In genomic region chr10:92573798-92574544, GRCh38 we compare ENCODE assay signal across 8 cellular contexts. TPM values are rescaled to one million over a fixed set of nuclear protein-coding genes. Genes with fewer than 3 reads are reported as not detected.
DNase-seq lines count a peak whose midpoint lies in the region; ATAC-seq lines count a peak whose summit lies in the region.

IDE (minus strand) TSS chr10:92574093; CDS start chr10:92574019, 74 bp downstream.

- peak within 1 kb of the TSS; percentile 69 to 95 (median 90) for H3K4me3 Mint-ChIP-seq in CD8-positive, alpha-beta memory T cell

- H3K27me3 Mint-ChIP-seq in CD8-positive, alpha-beta memory T cell: no peaks in the 10 kb centered on the region

- DNase-seq in CD8-positive, alpha-beta memory T cell: peak; percentile 69 to 87 (median 77)
- peak; percentile 71 for DNase-seq in NOMO-1 treated with DMSO at 0.1 percent for 48 hours (lab: John Stamatoyannopoulos, UW; ENCODE audit: unreplicated experiment)
- DNase-seq in activated CD8-positive, alpha-beta memory T cell treated with anti-CD3 and anti-CD28 coated beads, Interleukin-2, amount 50 U/mL, for 1 hour (ENCODE audit: extremely low read depth): peak; percentile 24
- DNase-seq in midbrain (lab: John Stamatoyannopoulos, UW): peak; percentile 85
- DNase-seq in stimulated activated CD8-positive, alpha-beta memory T cell treated with anti-CD3 and anti-CD28 coated beads, Interleukin-2, amount 100 ng/mL, for 1 hour (ENCODE audit: low read depth in 2 of 2): peak; percentile 47 to 60

- ATAC-seq in GM19372 (IDR thresholded peaks at IDR 0.05; ENCODE audit: low read depth, unreplicated experiment) (peak; percentile 64), HG03521 (IDR thresholded peaks at IDR 0.05; ENCODE audit: unreplicated experiment) (peak; percentile 74)

- H3K36me3 ChIP-seq in CD8-positive, alpha-beta memory T cell (ENCODE audit: insufficient read depth, low read length): peaks cover 3% of the 10 kb centered on the region

- POLR2A ChIA-PET in CD8-positive, alpha-beta memory T cell (lab: Charles Lee): interaction anchor here (3.0 to 3.3 kb wide), 2 partner anchors 17 to 57 kb away, joined by 10 to 46 read pairs; partner anchors contain the start of gene KIF11

- CTCF ChIA-PET in CD8-positive, alpha-beta memory T cell (lab: Charles Lee): interaction anchor here (0.7 to 7.8 kb wide), 22 partner anchors 11 to 268 kb away, joined by 3 to 84 read pairs (median 4); partner anchors contain the start of gene KIF11

- peaks cover 9% of the 10 kb centered on the region for H3K4me1 ChIP-seq in CD8-positive, alpha-beta memory T cell (ENCODE audit: insufficient read depth, low read length)

- H3K27me3 ChIP-seq in CD8-positive, alpha-beta memory T cell (ENCODE audit: insufficient read depth, low read length, poor library complexity, severe bottlenecking): no peaks in the 10 kb centered on the region

- H3K27ac ChIP-seq in CD8-positive, alpha-beta memory T cell (ENCODE audit: low read depth, low read length): peak within 1 kb of the TSS; percentile 90

- no peaks in the 10 kb centered on the region for H3K9me3 Mint-ChIP-seq in CD8-positive, alpha-beta memory T cell

- H3K4me1 Mint-ChIP-seq in CD8-positive, alpha-beta memory T cell: peaks cover 34 to 43% (median 42%) of the 10 kb centered on the region in 3 donors

- peaks cover 0 to 14% (median 2%) of the 10 kb centered on the region in 3 donors for H3K36me3 Mint-ChIP-seq in CD8-positive, alpha-beta memory T cell

- in situ Hi-C loops in endometrial microvascular endothelial cells (cut with HindIII; ENCODE audit: inconsistent ontology term, low pct_unique_long_range_greater_than_20kb, low sequenced_read_pairs): no loop called here

- H3K9me3 ChIP-seq in CD8-positive, alpha-beta memory T cell (ENCODE audit: low read length): no peaks in the 10 kb centered on the region

- peak within 1 kb of the TSS; percentile 96 for H3K4me3 ChIP-seq in CD8-positive, alpha-beta memory T cell (ENCODE audit: low read length)

- H3K27ac Mint-ChIP-seq in CD8-positive, alpha-beta memory T cell: peak within 1 kb of the TSS; percentile 80 to 96 (median 92)

RNA-seq across cellular contexts. Expression of gene IDE, which starts in this region (rescaled TPM):
- 10 to 100 TPM; 42.4 to 42.8 TPM for total RNA-seq in CD8-positive, alpha-beta memory T cell
- 19.0 TPM for polyA plus RNA-seq in CD8-positive, alpha-beta memory T cell
- 37.7 TPM for total RNA-seq in endometrial microvascular endothelial cells (ENCODE audit: inconsistent ontology term)

Comparison
In these comparisons a context has a peak if more than half of its experiments do, and no peak if none do; other contexts are left out.
1. Peak in every context shown above with its lines: DNase-seq, ATAC-seq, H3K4me3 ChIP-seq and H3K27ac ChIP-seq.
2. DNase-seq: peak in every context shown above with its lines; median percentile 85 in midbrain; 77 in CD8-positive, alpha-beta memory T cell; 71 in NOMO-1 treated with DMSO at 0.1 percent for 48 hours; 54 in stimulated activated CD8-positive, alpha-beta memory T cell treated with anti-CD3 and anti-CD28 coated beads, Interleukin-2, amount 100 ng/mL, for 1 hour; 24 in activated CD8-positive, alpha-beta memory T cell treated with anti-CD3 and anti-CD28 coated beads, Interleukin-2, amount 50 U/mL, for 1 hour.